Comparison of ENCODE assay signal across 9 cellular contexts in genomic region chr14:29926228-29926627, GRCh38. TPM values are rescaled to one million over a fixed set of nuclear protein-coding genes. Genes with fewer than 3 reads are reported as not detected.
A peak's percentile ranks its signal among the peaks of the same experiment; 100 is the strongest.
DNase-seq lines count a peak whose midpoint lies in the region; ATAC-seq and TF ChIP-seq lines count a peak whose summit lies in the region.
"Had no signal": no experiment of that assay in that cellular context is flagged by ENCODE, and none has a peak within 500 bp of the region (broad histone marks: within the 10 kb centered on the region; RNA-seq: fewer than 3 reads in every experiment).

No MANE protein-coding gene starts in this region.

- H3K4me1 ChIP-seq in breast epithelium (peaks cover 0 to 8% of the 10 kb centered on the region in 2 donors), lower lobe of right lung (peaks cover 17% of the 10 kb centered on the region), tibial nerve (peaks cover 0 to 40% (median 7%) of the 10 kb centered on the region in 4 donors)

- ATAC-seq in lower lobe of right lung (no peak), GM18498 (IDR thresholded peaks at IDR 0.05; ENCODE audit: unreplicated experiment) (no peak)

- H3K4me1 Mint-ChIP-seq in activated CD4-positive, alpha-beta T cell treated with anti-CD3 and anti-CD28 coated beads, Interleukin-2, amount 10 ng/mL, durations not matched to agents 24 days and 14 days = peaks cover 4% of the 10 kb centered on the region

- intact Hi-C loops in activated CD4-positive, alpha-beta T cell treated with anti-CD3 and anti-CD28 coated beads, Interleukin-2, amount 10 ng/mL, durations not matched to agents 24 days and 14 days (cut with micrococcal nuclease) = no loop called here
- intact Hi-C loops in breast epithelium (cut with DNase I; ENCODE audit: low total_unique reads) = no loop called here
- intact Hi-C loops in lower lobe of right lung (cut with DNase I) = no loop called here

- H3K27ac Mint-ChIP-seq in activated CD4-positive, alpha-beta T cell treated with anti-CD3 and anti-CD28 coated beads, Interleukin-2, amount 10 ng/mL, durations not matched to agents 24 days and 14 days = no peak overlapping the region

- WGBS in tibial nerve, 2 donors = 7 to 11% methylated on average over 8 of the region's 8 CpGs

- no peak for DNase-seq in activated CD4-positive, alpha-beta T cell treated with anti-CD3 and anti-CD28 coated beads, Interleukin-2, amount 10 ng/mL, durations not matched to agents 24 days and 14 days
- DNase-seq in activated CD4-positive, alpha-beta T cell treated with anti-CD3 and anti-CD28 coated beads, Interleukin-2, amount 50 U/mL, for 1 hour = no peak
- no peak for DNase-seq in breast epithelium (ENCODE audit: low spot score in 2 of 2)
- DNase-seq in lower lobe of right lung = no peak
- no peak for DNase-seq in tibial nerve (ENCODE audit: low spot score in 2 of 2)
- no peak for DNase-seq in EL
- no peak for DNase-seq in GOT3 (lab: John Stamatoyannopoulos, UW)
- DNase-seq: erythroblast had no signal

- H3K36me3 Mint-ChIP-seq in activated CD4-positive, alpha-beta T cell treated with anti-CD3 and anti-CD28 coated beads, Interleukin-2, amount 10 ng/mL, durations not matched to agents 24 days and 14 days (ENCODE audit: low read depth) = peaks cover 2% of the 10 kb centered on the region

- no peak overlapping the region for H3K27ac ChIP-seq in breast epithelium
- no peak overlapping the region for H3K27ac ChIP-seq in lower lobe of right lung
- peak overlapping the region in 2 of 4 donors; percentile 91 for H3K27ac ChIP-seq in tibial nerve

- H3K27me3 ChIP-seq in breast epithelium (no peaks in the 10 kb centered on the region), lower lobe of right lung (ENCODE audit: low read depth) (no peaks in the 10 kb centered on the region), tibial nerve (no peaks in the 10 kb centered on the region)

- no peaks in the 10 kb centered on the region for H3K9me3 ChIP-seq in breast epithelium
- H3K9me3 ChIP-seq in lower lobe of right lung = no peaks in the 10 kb centered on the region
- no peaks in the 10 kb centered on the region for H3K9me3 ChIP-seq in tibial nerve

- peak overlapping the region; percentile 60 to 75 (median 75) for H3K4me3 ChIP-seq in breast epithelium
- H3K4me3 ChIP-seq in lower lobe of right lung = peak overlapping the region; percentile 69
- H3K4me3 ChIP-seq in tibial nerve = peak overlapping the region; percentile 61 to 79 (median 77)

- TF ChIP-seq POLR2A in breast epithelium (IDR thresholded peaks at IDR 0.05) (no peak), tibial nerve (IDR thresholded peaks at IDR 0.05) (no peak)

- H3K36me3 ChIP-seq in breast epithelium (no peaks in the 10 kb centered on the region), lower lobe of right lung (no peaks in the 10 kb centered on the region), tibial nerve (no peaks in the 10 kb centered on the region)

- H3K27me3 Mint-ChIP-seq in activated CD4-positive, alpha-beta T cell treated with anti-CD3 and anti-CD28 coated beads, Interleukin-2, amount 10 ng/mL, durations not matched to agents 24 days and 14 days = peaks cover 39% of the 10 kb centered on the region

- TF ChIP-seq CTCF in breast epithelium (IDR thresholded peaks at IDR 0.05) (no peak), lower lobe of right lung (IDR thresholded peaks at IDR 0.05) (no peak), tibial nerve (IDR thresholded peaks at IDR 0.05) (no peak)

- no peak for TF ChIP-seq EP300 in tibial nerve (IDR thresholded peaks at IDR 0.05)

- H3K4me3 Mint-ChIP-seq in activated CD4-positive, alpha-beta T cell treated with anti-CD3 and anti-CD28 coated beads, Interleukin-2, amount 10 ng/mL, durations not matched to agents 24 days and 14 days = peak overlapping the region; percentile 78

- no peaks in the 10 kb centered on the region for H3K9me3 Mint-ChIP-seq in activated CD4-positive, alpha-beta T cell treated with anti-CD3 and anti-CD28 coated beads, Interleukin-2, amount 10 ng/mL, durations not matched to agents 24 days and 14 days

RNA-seq across cellular contexts. Expression of gene PRKD1, which starts 1.4 kb away (rescaled TPM):
- not detected in 2 replicates for total RNA-seq in activated CD4-positive, alpha-beta T cell treated with anti-CD3 and anti-CD28 coated beads, Interleukin-2, amount 10 ng/mL, durations not matched to agents 24 days and 14 days
- 10 to 100 TPM; 14.1 to 26.1 (median 22.7) TPM for total RNA-seq in breast epithelium
- 14.9 TPM for total RNA-seq in lower lobe of right lung
- total RNA-seq in tibial nerve = 10 to 100 TPM; 27.4 to 30.9 (median 29.7) TPM

Comparison
In these comparisons a context has a peak if more than half of its experiments do, and no peak if none do; other contexts are left out.
1. RNA of gene PRKD1, which starts 1.4 kb away (total RNA-seq): 27.4 to 30.9 TPM in tibial nerve, 14.1 to 26.1 TPM in breast epithelium and 14.9 TPM in lower lobe of right lung (single experiment); not detected in activated CD4-positive, alpha-beta T cell treated with anti-CD3 and anti-CD28 coated beads, Interleukin-2, amount 10 ng/mL, durations not matched to agents 24 days and 14 days; every median in the first group is over 10 times any median in the second.
2. Peak in every context shown above with its lines, with median percentiles within 50 percentile points of each other: H3K4me3 ChIP-seq.